1 cellular context compared by ENCODE assay signal in the genomic region with DNA sequence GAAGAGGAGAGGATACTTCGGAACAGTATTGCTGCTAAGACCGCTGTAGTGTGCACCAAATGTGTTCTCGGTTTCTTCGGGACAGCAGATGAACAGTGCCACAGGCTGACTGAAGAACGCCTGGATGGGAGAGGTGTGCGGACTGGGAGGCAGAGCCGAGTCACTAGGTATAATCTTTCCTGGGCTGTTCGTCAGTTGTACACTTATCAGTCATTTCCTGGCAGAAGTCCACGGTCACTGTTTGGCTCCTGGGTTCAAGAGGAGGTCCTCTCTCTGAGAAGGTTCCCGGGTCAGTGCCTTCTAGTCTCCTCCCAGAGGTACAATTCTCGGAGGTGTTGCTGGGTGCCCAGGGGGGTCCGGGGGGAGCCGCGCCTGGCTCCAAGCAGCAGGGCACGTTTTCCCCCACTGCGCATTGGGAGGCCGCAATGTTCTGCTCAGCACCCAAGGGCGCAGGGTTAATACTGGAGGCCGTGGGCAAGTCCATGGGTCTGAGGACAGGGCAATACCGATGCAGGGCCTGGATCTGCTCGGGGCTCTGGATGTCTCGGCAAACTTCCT.
A peak's percentile ranks its signal among the peaks of the same experiment; 100 is the strongest.
TF ChIP-seq lines count a peak whose summit lies in the region.

No MANE protein-coding gene starts in this region.

TF ChIP-seq in K562, 482 proteins besides CTCF, POLR2A, EP300 and RAD21 (continued from another document):
- TF ChIP-seq, protein P1, sequence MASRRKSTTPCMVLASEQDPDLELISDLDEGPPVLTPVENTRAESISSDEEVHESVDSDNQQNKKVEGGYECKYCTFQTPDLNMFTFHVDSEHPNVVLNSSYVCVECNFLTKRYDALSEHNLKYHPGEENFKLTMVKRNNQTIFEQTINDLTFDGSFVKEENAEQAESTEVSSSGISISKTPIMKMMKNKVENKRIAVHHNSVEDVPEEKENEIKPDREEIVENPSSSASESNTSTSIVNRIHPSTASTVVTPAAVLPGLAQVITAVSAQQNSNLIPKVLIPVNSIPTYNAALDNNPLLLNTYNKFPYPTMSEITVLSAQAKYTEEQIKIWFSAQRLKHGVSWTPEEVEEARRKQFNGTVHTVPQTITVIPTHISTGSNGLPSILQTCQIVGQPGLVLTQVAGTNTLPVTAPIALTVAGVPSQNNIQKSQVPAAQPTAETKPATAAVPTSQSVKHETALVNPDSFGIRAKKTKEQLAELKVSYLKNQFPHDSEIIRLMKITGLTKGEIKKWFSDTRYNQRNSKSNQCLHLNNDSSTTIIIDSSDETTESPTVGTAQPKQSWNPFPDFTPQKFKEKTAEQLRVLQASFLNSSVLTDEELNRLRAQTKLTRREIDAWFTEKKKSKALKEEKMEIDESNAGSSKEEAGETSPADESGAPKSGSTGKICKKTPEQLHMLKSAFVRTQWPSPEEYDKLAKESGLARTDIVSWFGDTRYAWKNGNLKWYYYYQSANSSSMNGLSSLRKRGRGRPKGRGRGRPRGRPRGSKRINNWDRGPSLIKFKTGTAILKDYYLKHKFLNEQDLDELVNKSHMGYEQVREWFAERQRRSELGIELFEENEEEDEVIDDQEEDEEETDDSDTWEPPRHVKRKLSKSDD (conservative IDR thresholded peaks at IDR 0.05; ENCODE audit: low read length), result no peak
- TF ChIP-seq, protein P2, sequence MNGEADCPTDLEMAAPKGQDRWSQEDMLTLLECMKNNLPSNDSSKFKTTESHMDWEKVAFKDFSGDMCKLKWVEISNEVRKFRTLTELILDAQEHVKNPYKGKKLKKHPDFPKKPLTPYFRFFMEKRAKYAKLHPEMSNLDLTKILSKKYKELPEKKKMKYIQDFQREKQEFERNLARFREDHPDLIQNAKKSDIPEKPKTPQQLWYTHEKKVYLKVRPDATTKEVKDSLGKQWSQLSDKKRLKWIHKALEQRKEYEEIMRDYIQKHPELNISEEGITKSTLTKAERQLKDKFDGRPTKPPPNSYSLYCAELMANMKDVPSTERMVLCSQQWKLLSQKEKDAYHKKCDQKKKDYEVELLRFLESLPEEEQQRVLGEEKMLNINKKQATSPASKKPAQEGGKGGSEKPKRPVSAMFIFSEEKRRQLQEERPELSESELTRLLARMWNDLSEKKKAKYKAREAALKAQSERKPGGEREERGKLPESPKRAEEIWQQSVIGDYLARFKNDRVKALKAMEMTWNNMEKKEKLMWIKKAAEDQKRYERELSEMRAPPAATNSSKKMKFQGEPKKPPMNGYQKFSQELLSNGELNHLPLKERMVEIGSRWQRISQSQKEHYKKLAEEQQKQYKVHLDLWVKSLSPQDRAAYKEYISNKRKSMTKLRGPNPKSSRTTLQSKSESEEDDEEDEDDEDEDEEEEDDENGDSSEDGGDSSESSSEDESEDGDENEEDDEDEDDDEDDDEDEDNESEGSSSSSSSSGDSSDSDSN (IDR thresholded peaks at IDR 0.05; ENCODE audit: borderline replicate concordance in 1 of 2, low read depth in 2 of 2, low read length in 2 of 2), result 0 out of 4 replicates have a peak, but pooled peaks of 1 of the 2 experiments have one; percentile 41
- no peak for TF ChIP-seq STAG1 (CRISPR knock-in tag; IDR thresholded peaks at IDR 0.05; ENCODE audit: borderline replicate concordance)
- no peak for TF ChIP-seq WHSC1 (IDR thresholded peaks at IDR 0.05; ENCODE audit: low read length)
- TF ChIP-seq ZNF408 (CRISPR knock-in tag; IDR thresholded peaks at IDR 0.05; ENCODE audit: low read depth), result no peak
- TF ChIP-seq PML (IDR thresholded peaks at IDR 0.05; ENCODE audit: low read length), result no peak
